19 cellular contexts compared by ENCODE assay signal in the genomic region with DNA sequence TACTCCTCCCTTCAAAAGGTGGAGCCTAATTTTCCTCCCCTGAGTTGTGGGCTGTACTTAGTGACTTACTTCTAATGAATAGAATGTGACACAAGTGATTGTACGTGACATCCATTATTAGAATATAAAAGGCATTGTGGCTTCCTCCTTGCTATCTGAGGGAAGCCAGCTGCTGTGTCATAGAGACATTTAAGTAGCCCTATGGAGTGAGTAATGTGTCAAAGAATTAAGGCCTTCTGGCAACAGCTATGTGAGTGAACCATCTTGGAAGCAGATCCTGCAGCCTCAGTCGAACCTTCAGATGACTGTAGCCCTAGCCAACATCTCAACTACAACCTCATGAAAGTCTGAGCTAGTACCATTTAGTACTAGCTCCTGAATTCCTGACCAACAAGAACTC.
"Had no signal": no experiment of that assay in that cellular context is flagged by ENCODE, and none has a peak within 500 bp of the region (broad histone marks: within the 10 kb centered on the region; RNA-seq: fewer than 3 reads in every experiment).

No MANE protein-coding gene starts in this region.

- ATAC-seq: left ventricle myocardium superior, right cardiac atrium had no signal

- FAIRE-seq: colon had no signal

- H3K27me3 ChIP-seq: stomach, vagina had no signal

- H3K9me3 ChIP-seq: prostate gland had no signal

- H3K4me3 ChIP-seq: dorsolateral prefrontal cortex, prostate gland, skin epidermis, stomach, vagina had no signal

- DNase-seq: activated CD4-positive, alpha-beta T cell treated with anti-CD3 and anti-CD28 coated beads, Interleukin-2, amount 50 U/mL, for 4 hours; activated CD8-positive, alpha-beta memory T cell treated with anti-CD3 and anti-CD28 coated beads, Interleukin-2, amount 50 U/mL, for 4 hours; activated gamma-delta T cell; activated T-cell treated with anti-CD3 and anti-CD28 coated beads, Interleukin-2, amount 50 U/mL, for 72 hours; anterior cingulate cortex; caudate nucleus; dorsolateral prefrontal cortex; foreskin fibroblast; left ventricle myocardium superior; naive B cell; right cardiac atrium; stomach; SW 1271 had no signal

- H3K36me3 ChIP-seq: prostate gland, stomach, vagina had no signal

- H3K27ac ChIP-seq: dorsolateral prefrontal cortex, prostate gland, skin epidermis, stomach, vagina had no signal

- H3K27ac Mint-ChIP-seq: activated T-cell treated with anti-CD3 and anti-CD28 coated beads, Interleukin-2, amount 50 U/mL, for 72 hours; brain had no signal

- H3K9me3 Mint-ChIP-seq: activated T-cell treated with anti-CD3 and anti-CD28 coated beads, Interleukin-2, amount 50 U/mL, for 72 hours; neural crest cell had no signal

- H3K4me1 ChIP-seq: prostate gland, stomach, vagina had no signal

- H3K4me1 Mint-ChIP-seq: brain, naive B cell, neural crest cell had no signal

- H3K27me3 Mint-ChIP-seq: brain, naive B cell had no signal

- H3K36me3 Mint-ChIP-seq: brain, naive B cell had no signal

- H3K4me3 Mint-ChIP-seq: brain, naive B cell, neural crest cell had no signal
